1 cellular context compared by ENCODE assay signal in genomic region chr22:31062566-31063230, GRCh38.
TF ChIP-seq lines count a peak whose summit lies in the region.

No MANE protein-coding gene starts in this region.

TF ChIP-seq in K562, 482 proteins besides CTCF, POLR2A, EP300 and RAD21 (continued from another document):
- TF ChIP-seq VEZF1 (CRISPR knock-in tag; IDR thresholded peaks at IDR 0.05) (no peak), BRF2 (IDR thresholded peaks at IDR 0.05; ENCODE audit: borderline replicate concordance, insufficient read depth, insufficient read length) (no peak), CSDE1 (IDR thresholded peaks at IDR 0.05) (no peak), ATF7 (IDR thresholded peaks at IDR 0.05) (no peak), CBX1 (IDR thresholded peaks at IDR 0.05; ENCODE audit: low read depth) (no peak), HMBOX1 (IDR thresholded peaks at IDR 0.05) (no peak), KLF1 (tag; IDR thresholded peaks at IDR 0.05) (no peak), PCBP2 (IDR thresholded peaks at IDR 0.05; ENCODE audit: low read depth, low read length, poor library complexity, severe bottlenecking) (no peak), TSC22D4 (tag; IDR thresholded peaks at IDR 0.05) (no peak), E2F3 (CRISPR knock-in tag; IDR thresholded peaks at IDR 0.05) (no peak), HMGN3 (IDR thresholded peaks at IDR 0.05; ENCODE audit: borderline replicate concordance, extremely low read depth, insufficient read length, low read depth, low read length) (no peak), HLTF (IDR thresholded peaks at IDR 0.05) (no peak), E2F1 (CRISPR knock-in tag; IDR thresholded peaks at IDR 0.05) (no peak), SIN3B (IDR thresholded peaks at IDR 0.05; ENCODE audit: low read depth) (no peak)
